9 cellular contexts compared by ENCODE assay signal in the genomic region with DNA sequence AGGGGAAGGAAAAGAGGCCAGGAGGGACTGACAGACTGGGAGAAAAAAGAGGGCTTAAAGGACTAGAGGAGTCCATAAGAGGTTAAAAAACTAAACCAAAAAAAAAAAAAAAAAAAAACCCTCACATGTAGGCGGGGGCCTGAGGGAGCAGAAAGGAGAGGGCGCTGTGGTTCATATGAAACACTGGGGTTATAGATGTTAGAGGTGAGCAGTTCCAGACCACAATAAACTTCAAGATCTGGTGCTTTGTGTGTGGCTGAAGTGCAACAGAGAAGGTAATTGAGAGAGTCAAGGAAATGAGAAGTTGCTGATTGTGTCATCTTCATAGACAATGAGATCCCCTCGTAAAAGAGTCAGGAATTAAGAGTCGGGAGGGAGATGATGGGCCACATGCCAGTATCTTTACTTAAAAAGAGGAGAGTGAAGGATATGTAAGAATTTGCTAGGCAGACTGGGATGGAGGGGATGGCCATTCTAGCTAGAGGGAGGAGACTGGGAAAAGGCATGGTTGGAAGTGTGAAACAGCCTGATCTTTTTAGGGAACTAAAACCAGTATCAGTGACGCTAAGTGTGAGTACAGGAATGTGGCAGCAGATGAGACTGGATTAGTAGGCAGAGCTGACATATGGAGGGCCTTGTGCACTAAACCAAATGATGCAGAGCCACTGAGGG. TPM values are rescaled to one million over a fixed set of nuclear protein-coding genes. Genes with fewer than 3 reads are reported as not detected.
DNase-seq lines count a peak whose midpoint lies in the region; ATAC-seq and TF ChIP-seq lines count a peak whose summit lies in the region.
"Had no signal": no experiment of that assay in that cellular context is flagged by ENCODE, and none has a peak within 500 bp of the region (broad histone marks: within the 10 kb centered on the region; RNA-seq: fewer than 3 reads in every experiment).

No MANE protein-coding gene starts in this region.

- no peak for TF ChIP-seq CTCF in Caco-2 (IDR thresholded peaks at IDR 0.05; ENCODE audit: insufficient read depth in 1 of 2, low read depth in 1 of 2, low read length in 1 of 2, severe bottlenecking in 1 of 2, unreplicated experiment in 1 of 2)

- H3K9me3 Mint-ChIP-seq in activated CD4-positive, alpha-beta memory T cell treated with anti-CD3 and anti-CD28 coated beads for 36 hours, result peaks cover 3% of the 10 kb centered on the region
- peaks cover 4 to 7% of the 10 kb centered on the region in 2 donors for H3K9me3 Mint-ChIP-seq in stimulated activated naive B cell treated with anti-CD40 and anti-IgM and Interleukin-4, amounts not matched to agents 10 μg/mL and 1 μg/mL and 100 μg/mL, for 72 hours
- no peaks in the 10 kb centered on the region for H3K9me3 Mint-ChIP-seq in Caco-2 (ENCODE audit: unreplicated experiment)

- BruUV-seq in Caco-2 (replicated peaks; lab: Mats Ljungman, UMichigan), result no TSS peak

- peak overlapping the region; percentile 11 for H3K4me3 Mint-ChIP-seq in activated CD4-positive, alpha-beta memory T cell treated with anti-CD3 and anti-CD28 coated beads for 36 hours
- no peak overlapping the region for H3K4me3 Mint-ChIP-seq in stimulated activated naive B cell treated with anti-CD40 and anti-IgM and Interleukin-4, amounts not matched to agents 10 μg/mL and 1 μg/mL and 100 μg/mL, for 72 hours
- H3K4me3 Mint-ChIP-seq in Caco-2 (ENCODE audit: unreplicated experiment), result no peak overlapping the region

- H3K9me3 ChIP-seq in Caco-2, result no peaks in the 10 kb centered on the region

- peaks cover 16% of the 10 kb centered on the region for H3K4me1 Mint-ChIP-seq in activated CD4-positive, alpha-beta memory T cell treated with anti-CD3 and anti-CD28 coated beads for 36 hours (ENCODE audit: low read depth)
- peaks cover 7 to 20% of the 10 kb centered on the region in 2 donors for H3K4me1 Mint-ChIP-seq in stimulated activated naive B cell treated with anti-CD40 and anti-IgM and Interleukin-4, amounts not matched to agents 10 μg/mL and 1 μg/mL and 100 μg/mL, for 72 hours
- peaks cover 8% of the 10 kb centered on the region for H3K4me1 Mint-ChIP-seq in Caco-2 (ENCODE audit: low read depth, unreplicated experiment)

- no peaks in the 10 kb centered on the region for H3K36me3 Mint-ChIP-seq in activated CD4-positive, alpha-beta memory T cell treated with anti-CD3 and anti-CD28 coated beads for 36 hours
- H3K36me3 Mint-ChIP-seq in stimulated activated naive B cell treated with anti-CD40 and anti-IgM and Interleukin-4, amounts not matched to agents 10 μg/mL and 1 μg/mL and 100 μg/mL, for 72 hours, result peaks cover 3 to 5% of the 10 kb centered on the region in 2 donors
- H3K36me3 Mint-ChIP-seq in Caco-2 (ENCODE audit: insufficient read depth, unreplicated experiment), result no peaks in the 10 kb centered on the region

- no peaks in the 10 kb centered on the region for H3K36me3 ChIP-seq in Caco-2 (ENCODE audit: control insufficient read depth, insufficient read depth, low read length)
- H3K36me3 ChIP-seq: BLaER1 had no signal

- POLR2A ChIA-PET in activated CD4-positive, alpha-beta memory T cell treated with anti-CD3 and anti-CD28 coated beads for 36 hours (lab: Charles Lee), result interaction anchor here (1.6 kb wide), 1 partner anchor 17 kb away, joined by 5 read pairs; no protein-coding TSS in a partner anchor
- POLR2A ChIA-PET in Caco-2 (lab: Charles Lee), result interaction anchor here (0.6 kb wide), 1 partner anchor 95 kb away, joined by 3 read pairs; no protein-coding TSS in a partner anchor

- peak overlapping the region; percentile 26 for H3K27ac Mint-ChIP-seq in activated CD4-positive, alpha-beta memory T cell treated with anti-CD3 and anti-CD28 coated beads for 36 hours
- peak overlapping the region; percentile 73 for H3K27ac Mint-ChIP-seq in stimulated activated naive B cell treated with anti-CD40 and anti-IgM and Interleukin-4, amounts not matched to agents 10 μg/mL and 1 μg/mL and 100 μg/mL, for 72 hours
- H3K27ac Mint-ChIP-seq in Caco-2 (ENCODE audit: unreplicated experiment), result no peak overlapping the region

- peak; percentile 71 for ATAC-seq in HG03064 (IDR thresholded peaks at IDR 0.05; ENCODE audit: low read depth, unreplicated experiment)
- ATAC-seq in stimulated activated naive B cell treated with anti-CD40 and anti-IgM and Interleukin-4, amounts not matched to agents 10 μg/mL and 1 μg/mL and 100 μg/mL, for 72 hours (replicated peaks), result peak; percentile 93 to 94

- intact Hi-C loops in activated CD4-positive, alpha-beta memory T cell treated with anti-CD3 and anti-CD28 coated beads for 36 hours (cut with micrococcal nuclease), result no loop called here
- intact Hi-C loops in Caco-2 (cut with micrococcal nuclease; ENCODE audit: unreplicated experiment), result no loop called here

- no peak overlapping the region for H3K4me3 ChIP-seq in Caco-2 (ENCODE audit: low read depth, low read length)
- H3K4me3 ChIP-seq: BLaER1 had no signal

- DNase-seq in activated effector memory CD4-positive, alpha-beta T cell treated with Interleukin-2 at 50 U/mL for 16 hours, result peak; percentile 10
- no peak for DNase-seq in activated effector memory CD4-positive, alpha-beta T cell treated with anti-CD3 and anti-CD28 coated beads, Interleukin-2, amount 50 U/mL, for 16 hours
- peak; percentile 52 for DNase-seq in activated CD4-positive, alpha-beta memory T cell treated with anti-CD3 and anti-CD28 coated beads for 36 hours
- DNase-seq in stimulated activated naive B cell treated with anti-CD40 and anti-IgM and Interleukin-4, amounts not matched to agents 10 μg/mL and 1 μg/mL and 100 μg/mL, for 72 hours, result peak; percentile 5
- no peak for DNase-seq in Caco-2
- no peak for DNase-seq in SK-N-DZ (ENCODE audit: low spot score)
- DNase-seq in SW 1271 (lab: John Stamatoyannopoulos, UW), result no peak

- H3K27me3 ChIP-seq in Caco-2 (replicated peaks; ENCODE audit: control insufficient read depth, insufficient read depth, low read length), result no peaks in the 10 kb centered on the region

- no peaks in the 10 kb centered on the region for H3K27me3 Mint-ChIP-seq in activated CD4-positive, alpha-beta memory T cell treated with anti-CD3 and anti-CD28 coated beads for 36 hours
- peaks cover 0 to 5% of the 10 kb centered on the region in 2 donors for H3K27me3 Mint-ChIP-seq in stimulated activated naive B cell treated with anti-CD40 and anti-IgM and Interleukin-4, amounts not matched to agents 10 μg/mL and 1 μg/mL and 100 μg/mL, for 72 hours
- no peaks in the 10 kb centered on the region for H3K27me3 Mint-ChIP-seq in Caco-2 (ENCODE audit: insufficient read depth, unreplicated experiment)

- H3K4me1 ChIP-seq in Caco-2, result no peaks in the 10 kb centered on the region
- H3K4me1 ChIP-seq: BLaER1 had no signal

- CTCF ChIA-PET in activated CD4-positive, alpha-beta memory T cell treated with anti-CD3 and anti-CD28 coated beads for 36 hours (lab: Charles Lee), result interaction anchor here (0.6 to 1.6 kb wide), 5 partner anchors 12 to 71 kb away, joined by 3 to 7 read pairs (median 3); no protein-coding TSS in a partner anchor
- CTCF ChIA-PET in Caco-2 (lab: Charles Lee), result no interaction called here

RNA-seq across cellular contexts. Expression of gene OGT, which starts 18.4 kb away (rescaled TPM):
- 100 to 1,000 TPM; 280 to 304 TPM for total RNA-seq in activated CD4-positive, alpha-beta memory T cell treated with anti-CD3 and anti-CD28 coated beads for 36 hours
- 190 and 211 TPM in 2 replicates for total RNA-seq in Caco-2 (2022)
- polyA plus RNA-seq in SK-N-DZ (2014; cell fraction: cytosol; rRNA removed), result 91.5 and 140 TPM in 2 replicates
- polyA plus RNA-seq in SK-N-DZ (2014; cell fraction: nucleus; rRNA removed), result 435 and 565 TPM in 2 replicates

Comparison
In these comparisons a context has a peak if more than half of its experiments do, and no peak if none do; other contexts are left out.
1. DNase-seq: peak in activated effector memory CD4-positive, alpha-beta T cell treated with Interleukin-2 at 50 U/mL for 16 hours (single experiment), activated CD4-positive, alpha-beta memory T cell treated with anti-CD3 and anti-CD28 coated beads for 36 hours (single experiment) and stimulated activated naive B cell treated with anti-CD40 and anti-IgM and Interleukin-4, amounts not matched to agents 10 μg/mL and 1 μg/mL and 100 μg/mL, for 72 hours (single experiment); none in activated effector memory CD4-positive, alpha-beta T cell treated with anti-CD3 and anti-CD28 coated beads, Interleukin-2, amount 50 U/mL, for 16 hours (single experiment), Caco-2 (0 of 2), SK-N-DZ (single experiment) and SW 1271 (0 of 2).